In the genomic region with DNA sequence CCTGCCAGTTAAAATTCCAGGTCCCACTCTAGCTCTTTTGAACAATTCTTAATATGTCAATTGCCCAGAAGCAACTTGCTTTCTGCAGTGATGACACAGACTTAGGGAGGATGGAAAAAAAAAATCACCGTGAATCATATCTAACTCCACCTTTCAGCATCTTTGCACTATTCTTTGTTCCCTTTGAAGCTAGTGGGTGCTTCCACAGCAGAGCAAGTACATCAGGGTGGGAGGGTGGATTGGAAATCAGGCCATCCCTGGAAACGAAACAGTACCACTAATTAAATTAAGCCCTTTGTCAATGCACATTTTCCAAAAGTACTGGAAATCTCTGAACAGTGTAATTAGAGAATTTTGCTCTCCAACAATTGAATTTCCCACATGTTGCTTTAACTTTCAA, we compare ENCODE assay signal across 37 cellular contexts.
DNase-seq lines count a peak whose midpoint lies in the region; ATAC-seq, FAIRE-seq and TF ChIP-seq lines count a peak whose summit lies in the region.
"Had no signal": no experiment of that assay in that cellular context is flagged by ENCODE, and none has a peak within 500 bp of the region (broad histone marks: within the 10 kb centered on the region; RNA-seq: fewer than 3 reads in every experiment).

No MANE protein-coding gene starts in this region.

- no peak for TF ChIP-seq POLR2A in H54 (IDR thresholded peaks at IDR 0.05; ENCODE audit: low read depth, low read length)

- TF ChIP-seq CTCF in GM23338 (conservative IDR thresholded peaks at IDR 0.05; ENCODE audit: low read depth in 2 of 2) (no peak), KMS-11 (conservative IDR thresholded peaks at IDR 0.05; ENCODE audit: low read depth, low read length) (no peak)

- H3K79me2 ChIP-seq in GM23338 (replicated peaks; ENCODE audit: insufficient read depth) (no peaks in the 10 kb centered on the region), KMS-11 (ENCODE audit: insufficient read depth, low read depth) (no peaks in the 10 kb centered on the region)

- H3K27me3 ChIP-seq in GM23338 (ENCODE audit: insufficient read depth) (no peaks in the 10 kb centered on the region), KMS-11 (ENCODE audit: insufficient read depth, low read depth) (no peaks in the 10 kb centered on the region)
- H3K27me3 ChIP-seq: BE2C; BLaER1; BLaER1 treated with 17β-estradiol and CSF1 and Interleukin-3, amounts not matched to agents 10 nM and 100 nM had no signal

- H2AFZ ChIP-seq in GM23338 (peak overlapping the region; percentile 47; the same call in 1 of the 2 replicates), KMS-11 (ENCODE audit: low read depth) (no peak overlapping the region)

- H4K20me1 ChIP-seq in GM23338 (replicated peaks; ENCODE audit: insufficient read depth): no peaks in the 10 kb centered on the region
- H4K20me1 ChIP-seq in KMS-11 (ENCODE audit: insufficient read depth): no peaks in the 10 kb centered on the region
- H4K20me1 ChIP-seq: BLaER1; BLaER1 treated with 17β-estradiol and CSF1 and Interleukin-3, amounts not matched to agents 10 nM and 100 nM had no signal

- no peak for FAIRE-seq in H54 (lab: Jason Lieb, UNC)
- FAIRE-seq: A204.1, A549, D721Med had no signal

- H3K4me2 ChIP-seq in GM23338 (no peak overlapping the region), KMS-11 (peak overlapping the region; percentile 72; the same call in 1 of the 2 replicates)
- H3K4me2 ChIP-seq: A549; BLaER1; BLaER1 treated with 17β-estradiol and CSF1 and Interleukin-3, amounts not matched to agents 10 nM and 100 nM had no signal

- peaks cover 3% of the 10 kb centered on the region; the same call in 1 of the 2 replicates for H3K4me1 ChIP-seq in GM23338 (ENCODE audit: insufficient read depth)
- peaks cover 50% of the 10 kb centered on the region for H3K4me1 ChIP-seq in KMS-11 (ENCODE audit: low read depth, poor library complexity, severe bottlenecking)
- H3K4me1 ChIP-seq: A549; BE2C; BLaER1; BLaER1 treated with 17β-estradiol and CSF1 and Interleukin-3, amounts not matched to agents 10 nM and 100 nM; Caco-2 had no signal

- H3F3A ChIP-seq in GM23338 (replicated peaks; ENCODE audit: low read depth): no peaks in the 10 kb centered on the region

- no peaks in the 10 kb centered on the region for H3K36me3 Mint-ChIP-seq in GM23338 (ENCODE audit: low read depth)
- H3K36me3 Mint-ChIP-seq: CD14-positive monocyte; CD4-positive, alpha-beta memory T cell; CD4-positive, CD25-positive, alpha-beta regulatory T cell; CD8-positive, alpha-beta memory T cell; CD8-positive, alpha-beta T cell had no signal

- no peak overlapping the region for H3K9ac ChIP-seq in KMS-11
- H3K9ac ChIP-seq: BLaER1; BLaER1 treated with 17β-estradiol and CSF1 and Interleukin-3, amounts not matched to agents 10 nM and 100 nM had no signal

- peaks cover 2% of the 10 kb centered on the region for H3K27me3 Mint-ChIP-seq in GM23338 (ENCODE audit: insufficient read depth, low read depth, poor library complexity)
- H3K27me3 Mint-ChIP-seq: B cell; CD4-positive, alpha-beta memory T cell; CD4-positive, alpha-beta T cell; CD4-positive, CD25-positive, alpha-beta regulatory T cell; CD8-positive, alpha-beta memory T cell had no signal

- ATAC-seq in GM23338 (no peak), HG03097 (IDR thresholded peaks at IDR 0.05; ENCODE audit: low FRiP score, unreplicated experiment) (no peak)
- ATAC-seq: A549; CD8-positive, alpha-beta T cell had no signal

- H3K4me1 Mint-ChIP-seq in GM23338: no peaks in the 10 kb centered on the region; the same call in 1 of the 3 replicates
- H3K4me1 Mint-ChIP-seq: B cell; CD14-positive monocyte; CD4-positive, alpha-beta memory T cell; CD8-positive, alpha-beta memory T cell had no signal

- H3K4me3 Mint-ChIP-seq in GM23338: no peak overlapping the region
- H3K4me3 Mint-ChIP-seq: B cell; CD14-positive monocyte; CD4-positive, alpha-beta memory T cell; CD4-positive, alpha-beta T cell; CD4-positive, CD25-positive, alpha-beta regulatory T cell; CD8-positive, alpha-beta memory T cell; CD8-positive, alpha-beta T cell had no signal

- H3K9me3 Mint-ChIP-seq in GM23338: no peaks in the 10 kb centered on the region

- DNase-seq in GM23338 (ENCODE audit: low spot score) (no peak), putamen (ENCODE audit: low spot score) (peak; percentile 31), retina (peak; percentile 32), H54 (ENCODE audit: insufficient read length, low spot score) (no peak), NCI-H2107 treated with DMSO at 0.1 percent for 48 hours (lab: John Stamatoyannopoulos, UW; ENCODE audit: unreplicated experiment) (no peak)
- no peak for DNase-seq in activated naive CD4-positive, alpha-beta T cell treated with Interleukin-2 at 50 U/mL for 16 hours
- DNase-seq: 8988T; ACHN; AML-193; BE2C; C1 segment of cervical spinal cord; Caco-2; Calu3; CD4-positive, alpha-beta memory T cell; CD4-positive, alpha-beta T cell; CD4-positive, CD25-positive, alpha-beta regulatory T cell; CD8-positive, alpha-beta memory T cell; CD8-positive, alpha-beta T cell; COR-L47; DMS 273 treated with DMSO at 0.1 percent for 48 hours; DMS153; DMS53; DMS79; DMS79 treated with DMSO at 0.1 percent for 48 hours; DND-41; EL had no signal

- H3K27ac Mint-ChIP-seq in GM23338: no peak overlapping the region
- H3K27ac Mint-ChIP-seq: B cell; CD4-positive, alpha-beta memory T cell; CD4-positive, alpha-beta T cell; CD4-positive, CD25-positive, alpha-beta regulatory T cell; CD8-positive, alpha-beta memory T cell; CD8-positive, alpha-beta T cell had no signal

- no peak overlapping the region for H3K27ac ChIP-seq in GM23338 (ENCODE audit: low read depth)
- no peak overlapping the region for H3K27ac ChIP-seq in KMS-11
- H3K27ac ChIP-seq: 22Rv1; A549; BLaER1; BLaER1 treated with 17β-estradiol and CSF1 and Interleukin-3, amounts not matched to agents 10 nM and 100 nM; C4-2B had no signal

- H3K9me2 ChIP-seq in GM23338 (ENCODE audit: insufficient read depth): peaks cover 10% of the 10 kb centered on the region

- H3K4me3 ChIP-seq in GM23338: no peak overlapping the region
- H3K4me3 ChIP-seq in KMS-11 (IDR thresholded peaks at IDR 0.05; ENCODE audit: insufficient read depth, low read depth, low read length): no peak overlapping the region
- H3K4me3 ChIP-seq: A549; BLaER1; BLaER1 treated with 17β-estradiol and CSF1 and Interleukin-3, amounts not matched to agents 10 nM and 100 nM had no signal

- H3K36me3 ChIP-seq in GM23338 (ENCODE audit: insufficient read depth) (no peaks in the 10 kb centered on the region), KMS-11 (ENCODE audit: insufficient read depth) (no peaks in the 10 kb centered on the region)
- H3K36me3 ChIP-seq: BE2C; BLaER1; BLaER1 treated with 17β-estradiol and CSF1 and Interleukin-3, amounts not matched to agents 10 nM and 100 nM had no signal

TF ChIP-seq in GM23338, 12 proteins besides CTCF, POLR2A, EP300 and RAD21 (continues in another document):
- TF ChIP-seq, protein P1, sequence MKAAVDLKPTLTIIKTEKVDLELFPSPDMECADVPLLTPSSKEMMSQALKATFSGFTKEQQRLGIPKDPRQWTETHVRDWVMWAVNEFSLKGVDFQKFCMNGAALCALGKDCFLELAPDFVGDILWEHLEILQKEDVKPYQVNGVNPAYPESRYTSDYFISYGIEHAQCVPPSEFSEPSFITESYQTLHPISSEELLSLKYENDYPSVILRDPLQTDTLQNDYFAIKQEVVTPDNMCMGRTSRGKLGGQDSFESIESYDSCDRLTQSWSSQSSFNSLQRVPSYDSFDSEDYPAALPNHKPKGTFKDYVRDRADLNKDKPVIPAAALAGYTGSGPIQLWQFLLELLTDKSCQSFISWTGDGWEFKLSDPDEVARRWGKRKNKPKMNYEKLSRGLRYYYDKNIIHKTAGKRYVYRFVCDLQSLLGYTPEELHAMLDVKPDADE (IDR thresholded peaks at IDR 0.05): no peak

Comparison
In these comparisons a context has a peak if more than half of its experiments do, and no peak if none do; other contexts are left out.
1. DNase-seq: peak in putamen (single experiment) and retina (single experiment); none in GM23338 (single experiment), H54 (single experiment), activated naive CD4-positive, alpha-beta T cell treated with Interleukin-2 at 50 U/mL for 16 hours (single experiment) and NCI-H2107 treated with DMSO at 0.1 percent for 48 hours (single experiment).